Comparison of ENCODE assay signal across 1 cellular context in the genomic region with DNA sequence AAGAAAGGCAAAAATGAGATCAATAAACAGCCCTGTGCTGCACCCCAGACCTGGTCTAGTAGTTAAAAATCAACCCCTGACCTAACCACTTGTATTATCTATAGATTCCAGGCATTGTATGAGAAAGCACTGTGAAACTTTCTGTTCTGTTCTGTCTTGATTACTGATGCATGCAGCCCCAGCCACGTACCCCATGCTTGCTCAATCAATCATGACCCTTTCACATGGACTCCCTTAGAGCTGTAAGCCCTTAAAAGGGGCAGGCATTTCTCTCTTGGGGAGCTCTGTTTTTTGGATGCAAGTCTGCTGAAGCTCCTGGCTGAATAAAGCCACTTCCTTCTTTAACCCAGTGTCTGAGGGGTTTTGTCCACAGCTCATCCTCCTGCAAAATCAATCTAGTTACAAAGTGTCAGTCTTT.
A peak's percentile ranks its signal among the peaks of the same experiment; 100 is the strongest.
TF ChIP-seq lines count a peak whose summit lies in the region.

No MANE protein-coding gene starts in this region.

TF ChIP-seq in K562, 482 proteins besides CTCF, POLR2A, EP300 and RAD21 (continued from another document and continues in another):
- TF ChIP-seq ZNF407 (IDR thresholded peaks at IDR 0.05; ENCODE audit: low read depth) (no peak), SMARCE1 (IDR thresholded peaks at IDR 0.05) (peak; percentile 94), ZSCAN29 (IDR thresholded peaks at IDR 0.05) (no peak), NCOA6 (IDR thresholded peaks at IDR 0.05) (no peak), ZBTB17 (CRISPR knock-in tag; IDR thresholded peaks at IDR 0.05) (0 out of 2 replicates have a peak, but pooled peaks have one; percentile 19), POLR2B (IDR thresholded peaks at IDR 0.05; ENCODE audit: low read depth, partially characterized antibody) (no peak), HMG20B (CRISPR knock-in tag; IDR thresholded peaks at IDR 0.05) (no peak), ZNF785 (CRISPR knock-in tag; IDR thresholded peaks at IDR 0.05) (no peak), RNF219 (CRISPR knock-in tag; IDR thresholded peaks at IDR 0.05) (no peak), PRMT5 (CRISPR knock-in tag; IDR thresholded peaks at IDR 0.05) (no peak), CXXC5 (CRISPR knock-in tag; IDR thresholded peaks at IDR 0.05) (peak; percentile 83), MAFK (IDR thresholded peaks at IDR 0.05; ENCODE audit: low read length) (peak; percentile 1; the same call in 1 of the 2 replicates), ETV6 (IDR thresholded peaks at IDR 0.05; ENCODE audit: borderline replicate concordance in 1 of 2, low read depth in 2 of 2, low read length in 1 of 2) (0 out of 4 replicates have a peak, but pooled peaks of 1 of the 2 experiments have one; percentile 23), ETV6 (CRISPR knock-in tag; IDR thresholded peaks at IDR 0.05; ENCODE audit: borderline replicate concordance) (no peak), SETDB1 (IDR thresholded peaks at IDR 0.05; ENCODE audit: low read length) (no peak), ZKSCAN3 (CRISPR knock-in tag; IDR thresholded peaks at IDR 0.05) (no peak), SMARCA4 (IDR thresholded peaks at IDR 0.05) (peak; percentile 96), ZNF311 (CRISPR knock-in tag; IDR thresholded peaks at IDR 0.05) (no peak), NELFE (IDR thresholded peaks at IDR 0.05; ENCODE audit: insufficient read depth, insufficient read length) (no peak), RHOXF2B (CRISPR knock-in tag; conservative IDR thresholded peaks at IDR 0.05) (no peak), NFE2L1 (tag; IDR thresholded peaks at IDR 0.05; ENCODE audit: borderline replicate concordance, low read depth) (no peak), ID3 (CRISPR knock-in tag; IDR thresholded peaks at IDR 0.05) (no peak), ID3 (tag; IDR thresholded peaks at IDR 0.05) (peak; percentile 94), MTA3 (IDR thresholded peaks at IDR 0.05; ENCODE audit: borderline replicate concordance) (peak; percentile 93), HMG20A (CRISPR knock-in tag; conservative IDR thresholded peaks at IDR 0.05) (no peak), ZNF444 (CRISPR knock-in tag; IDR thresholded peaks at IDR 0.05) (no peak), GATAD2A (IDR thresholded peaks at IDR 0.05) (no peak), TCF7L2 (IDR thresholded peaks at IDR 0.05; ENCODE audit: low read depth, low read length) (no peak), CREB3L1 (IDR thresholded peaks at IDR 0.05; ENCODE audit: borderline replicate concordance, low read depth) (peak; percentile 93), SOX6 (IDR thresholded peaks at IDR 0.05) (peak; percentile 97), RBM17 (IDR thresholded peaks at IDR 0.05; ENCODE audit: borderline replicate concordance, low read depth, low read length) (no peak), FOXK2 (conservative IDR thresholded peaks at IDR 0.05 in 1 of 2, IDR thresholded peaks at IDR 0.05 in 1 of 2; ENCODE audit: low read depth in 2 of 2) (peak; percentile 47 to 51; a peak in 2 of 4 replicates), BACH1 (tag; IDR thresholded peaks at IDR 0.05) (no peak), ESRRB (CRISPR knock-in tag; IDR thresholded peaks at IDR 0.05; ENCODE audit: borderline replicate concordance) (no peak), ATF1 (CRISPR knock-in tag; IDR thresholded peaks at IDR 0.05) (no peak), ATF1 (tag; IDR thresholded peaks at IDR 0.05) (peak; percentile 74), ZNF449 (CRISPR knock-in tag; IDR thresholded peaks at IDR 0.05) (no peak), U2AF2 (optimal IDR thresholded peaks at IDR 0.05; ENCODE audit: low read depth, low read length) (no peak), ETV5 (CRISPR knock-in tag; IDR thresholded peaks at IDR 0.05; ENCODE audit: low read depth) (no peak), HDAC6 (IDR thresholded peaks at IDR 0.05; ENCODE audit: low read depth, low read length) (no peak), MED1 (CRISPR knock-in tag; IDR thresholded peaks at IDR 0.05; ENCODE audit: borderline replicate concordance) (no peak), PKNOX1 (IDR thresholded peaks at IDR 0.05) (peak; percentile 91), TFAP4 (CRISPR knock-in tag; IDR thresholded peaks at IDR 0.05; ENCODE audit: borderline replicate concordance) (peak; percentile 20; the same call in 1 of the 2 replicates)
- TF ChIP-seq, protein P1, sequence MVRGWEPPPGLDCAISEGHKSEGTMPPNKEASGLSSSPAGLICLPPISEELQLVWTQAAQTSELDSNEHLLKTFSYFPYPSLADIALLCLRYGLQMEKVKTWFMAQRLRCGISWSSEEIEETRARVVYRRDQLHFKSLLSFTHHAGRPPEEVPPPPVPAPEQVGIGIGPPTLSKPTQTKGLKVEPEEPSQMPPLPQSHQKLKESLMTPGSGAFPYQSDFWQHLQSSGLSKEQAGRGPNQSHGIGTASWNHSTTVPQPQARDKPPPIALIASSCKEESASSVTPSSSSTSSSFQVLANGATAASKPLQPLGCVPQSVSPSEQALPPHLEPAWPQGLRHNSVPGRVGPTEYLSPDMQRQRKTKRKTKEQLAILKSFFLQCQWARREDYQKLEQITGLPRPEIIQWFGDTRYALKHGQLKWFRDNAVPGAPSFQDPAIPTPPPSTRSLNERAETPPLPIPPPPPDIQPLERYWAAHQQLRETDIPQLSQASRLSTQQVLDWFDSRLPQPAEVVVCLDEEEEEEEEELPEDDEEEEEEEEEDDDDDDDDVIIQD (CRISPR knock-in tag; IDR thresholded peaks at IDR 0.05) = no peak
- TF ChIP-seq, protein P2, sequence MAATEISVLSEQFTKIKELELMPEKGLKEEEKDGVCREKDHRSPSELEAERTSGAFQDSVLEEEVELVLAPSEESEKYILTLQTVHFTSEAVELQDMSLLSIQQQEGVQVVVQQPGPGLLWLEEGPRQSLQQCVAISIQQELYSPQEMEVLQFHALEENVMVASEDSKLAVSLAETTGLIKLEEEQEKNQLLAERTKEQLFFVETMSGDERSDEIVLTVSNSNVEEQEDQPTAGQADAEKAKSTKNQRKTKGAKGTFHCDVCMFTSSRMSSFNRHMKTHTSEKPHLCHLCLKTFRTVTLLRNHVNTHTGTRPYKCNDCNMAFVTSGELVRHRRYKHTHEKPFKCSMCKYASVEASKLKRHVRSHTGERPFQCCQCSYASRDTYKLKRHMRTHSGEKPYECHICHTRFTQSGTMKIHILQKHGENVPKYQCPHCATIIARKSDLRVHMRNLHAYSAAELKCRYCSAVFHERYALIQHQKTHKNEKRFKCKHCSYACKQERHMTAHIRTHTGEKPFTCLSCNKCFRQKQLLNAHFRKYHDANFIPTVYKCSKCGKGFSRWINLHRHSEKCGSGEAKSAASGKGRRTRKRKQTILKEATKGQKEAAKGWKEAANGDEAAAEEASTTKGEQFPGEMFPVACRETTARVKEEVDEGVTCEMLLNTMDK (IDR thresholded peaks at IDR 0.05; ENCODE audit: borderline replicate concordance, insufficient read depth, low read depth, low read length, poor library complexity, severe bottlenecking) = no peak
